ENCODE assay signal across 24 cellular contexts in genomic region chr2:118670868-118671267, GRCh38.
DNase-seq lines count a peak whose midpoint lies in the region; ATAC-seq and TF ChIP-seq lines count a peak whose summit lies in the region.
"Had no signal": no experiment of that assay in that cellular context is flagged by ENCODE, and none has a peak within 500 bp of the region (broad histone marks: within the 10 kb centered on the region; RNA-seq: fewer than 3 reads in every experiment).

No MANE protein-coding gene starts in this region.

- H3K27ac ChIP-seq in esophagus muscularis mucosa (replicated peaks in 1 of 4): no peak overlapping the region
- H3K27ac ChIP-seq: breast epithelium, gastrocnemius medialis, thyroid gland had no signal

- WGBS in esophagus muscularis mucosa: 27% methylated on average over 7 of the region's 7 CpGs

- H3K36me3 Mint-ChIP-seq in activated T-cell treated with anti-CD3 and anti-CD28 coated beads, Interleukin-2, amount 50 U/mL, for 72 hours (ENCODE audit: insufficient read depth in 2 of 2): no peaks in the 10 kb centered on the region
- H3K36me3 Mint-ChIP-seq: activated CD8-positive, alpha-beta memory T cell treated with anti-CD3 and anti-CD28 coated beads, Interleukin-2, amount 10 ng/mL, durations not matched to agents 7 days and 5 days; activated naive CD8-positive, alpha-beta T cell; naive thymus-derived CD8-positive, alpha-beta T cell; T-cell had no signal

- no peak overlapping the region for H3K27ac Mint-ChIP-seq in activated T-cell treated with anti-CD3 and anti-CD28 coated beads, Interleukin-2, amount 50 U/mL, for 72 hours
- H3K27ac Mint-ChIP-seq: activated CD4-positive, alpha-beta T cell treated with anti-CD3 and anti-CD28 coated beads for 36 hours; activated CD8-positive, alpha-beta memory T cell treated with anti-CD3 and anti-CD28 coated beads, Interleukin-2, amount 10 ng/mL, durations not matched to agents 7 days and 5 days; activated naive CD8-positive, alpha-beta T cell; naive thymus-derived CD8-positive, alpha-beta T cell; T-cell had no signal

- peaks cover 0 to 29% (median 16%) of the 10 kb centered on the region in 4 donors for H3K4me1 ChIP-seq in esophagus muscularis mucosa
- H3K4me1 ChIP-seq: breast epithelium had no signal

- H3K27me3 ChIP-seq in BJ (ENCODE audit: control insufficient read depth, insufficient read depth, low read length) (no peaks in the 10 kb centered on the region), esophagus muscularis mucosa (no peaks in the 10 kb centered on the region)
- H3K27me3 ChIP-seq: breast epithelium, gastrocnemius medialis, thyroid gland had no signal

- no peak overlapping the region for H3K4me3 Mint-ChIP-seq in activated T-cell treated with anti-CD3 and anti-CD28 coated beads, Interleukin-2, amount 50 U/mL, for 72 hours
- H3K4me3 Mint-ChIP-seq: activated CD4-positive, alpha-beta T cell treated with anti-CD3 and anti-CD28 coated beads for 36 hours; activated CD8-positive, alpha-beta memory T cell treated with anti-CD3 and anti-CD28 coated beads, Interleukin-2, amount 10 ng/mL, durations not matched to agents 7 days and 5 days; activated naive CD8-positive, alpha-beta T cell; naive thymus-derived CD8-positive, alpha-beta T cell; T-cell had no signal

- CTCF ChIA-PET in BJ (lab: Yijun Ruan, JAX): no interaction called here

- H3K4me1 Mint-ChIP-seq in activated T-cell treated with anti-CD3 and anti-CD28 coated beads, Interleukin-2, amount 50 U/mL, for 72 hours (ENCODE audit: low read depth): no peaks in the 10 kb centered on the region
- H3K4me1 Mint-ChIP-seq: activated CD4-positive, alpha-beta T cell treated with anti-CD3 and anti-CD28 coated beads for 36 hours; activated CD8-positive, alpha-beta memory T cell treated with anti-CD3 and anti-CD28 coated beads, Interleukin-2, amount 10 ng/mL, durations not matched to agents 7 days and 5 days; naive thymus-derived CD8-positive, alpha-beta T cell; T-cell had no signal

- no peak for TF ChIP-seq POLR2A in esophagus muscularis mucosa (IDR thresholded peaks at IDR 0.05; ENCODE audit: low read depth)

- H3K9me3 ChIP-seq in esophagus muscularis mucosa: no peaks in the 10 kb centered on the region
- H3K9me3 ChIP-seq: breast epithelium, gastrocnemius medialis, thyroid gland had no signal

- no peaks in the 10 kb centered on the region for H3K27me3 Mint-ChIP-seq in activated T-cell treated with anti-CD3 and anti-CD28 coated beads, Interleukin-2, amount 50 U/mL, for 72 hours (ENCODE audit: low read depth)
- H3K27me3 Mint-ChIP-seq: activated CD8-positive, alpha-beta memory T cell treated with anti-CD3 and anti-CD28 coated beads, Interleukin-2, amount 10 ng/mL, durations not matched to agents 7 days and 5 days had no signal

- no peak for ATAC-seq in GM21447 (IDR thresholded peaks at IDR 0.05; ENCODE audit: unreplicated experiment)
- ATAC-seq in activated T-cell treated with anti-CD3 and anti-CD28 coated beads, Interleukin-2, amount 50 U/mL, for 72 hours (replicated peaks in 1 of 2): no peak
- ATAC-seq: activated CD4-positive, alpha-beta T cell treated with anti-CD3 and anti-CD28 coated beads for 36 hours; activated CD8-positive, alpha-beta memory T cell treated with anti-CD3 and anti-CD28 coated beads, Interleukin-2, amount 10 ng/mL, durations not matched to agents 7 days and 5 days; naive thymus-derived CD8-positive, alpha-beta T cell; T-cell had no signal

- TF ChIP-seq CTCF in BJ (IDR thresholded peaks at IDR 0.05; ENCODE audit: insufficient read depth, low read depth, low read length): no peak
- no peak for TF ChIP-seq CTCF in esophagus muscularis mucosa (IDR thresholded peaks at IDR 0.05)

- H3K4me3 ChIP-seq in BJ (ENCODE audit: low read depth, low read length): no peak overlapping the region
- H3K4me3 ChIP-seq in esophagus muscularis mucosa: no peak overlapping the region
- H3K4me3 ChIP-seq: breast epithelium, gastrocnemius medialis, skin epidermis, thyroid gland had no signal

- POLR2A ChIA-PET in BJ (lab: Charles Lee): no interaction called here

- no peaks in the 10 kb centered on the region for H3K9me3 Mint-ChIP-seq in activated T-cell treated with anti-CD3 and anti-CD28 coated beads, Interleukin-2, amount 50 U/mL, for 72 hours
- H3K9me3 Mint-ChIP-seq: naive thymus-derived CD8-positive, alpha-beta T cell had no signal

- DNase-seq in BJ (ENCODE audit: low read depth): peak; percentile 47
- DNase-seq in MV-4-11 (lab: John Stamatoyannopoulos, UW): peak; percentile 1
- peak; percentile 57 for DNase-seq in esophagus muscularis mucosa (ENCODE audit: extremely low spot score)
- peak; percentile 50 for DNase-seq in non-pigmented ciliary epithelial cell (ENCODE audit: low read depth)
- no peak for DNase-seq in NCI-H345 (lab: John Stamatoyannopoulos, UW)
- DNase-seq in SKM-1 treated with dmso at 0.1 percent for 144 hours (lab: John Stamatoyannopoulos, UW; ENCODE audit: unreplicated experiment): no peak
- DNase-seq in activated T-cell treated with anti-CD3 and anti-CD28 coated beads, Interleukin-2, amount 50 U/mL, for 72 hours: no peak
- DNase-seq: activated CD4-positive, alpha-beta T cell treated with anti-CD3 and anti-CD28 coated beads for 36 hours; activated CD8-positive, alpha-beta memory T cell treated with anti-CD3 and anti-CD28 coated beads, Interleukin-2, amount 10 ng/mL, durations not matched to agents 7 days and 5 days; AML-193; COR-L47; DND-41; gastrocnemius medialis; naive thymus-derived CD8-positive, alpha-beta T cell; NCI-H1417; NCI-H2107; NCI-H524 treated with DMSO at 0.1 percent for 48 hours; stimulated activated naive CD4-positive, alpha-beta T cell treated with Interleukin-2 at 50 U/mL for 16 hours; T-cell; thyroid gland had no signal

- H3K36me3 ChIP-seq in BJ (ENCODE audit: control insufficient read depth, insufficient read depth, low read length): no peaks in the 10 kb centered on the region
- no peaks in the 10 kb centered on the region for H3K36me3 ChIP-seq in esophagus muscularis mucosa
- H3K36me3 ChIP-seq: breast epithelium, gastrocnemius medialis, thyroid gland had no signal

- TF ChIP-seq EP300 in esophagus muscularis mucosa (IDR thresholded peaks at IDR 0.05): no peak

- intact Hi-C loops in esophagus muscularis mucosa (cut with DNase I): no loop called here

Comparison
In these comparisons a context has a peak if more than half of its experiments do, and no peak if none do; other contexts are left out.
1. DNase-seq: peak in BJ (single experiment), MV-4-11 (single experiment), esophagus muscularis mucosa (single experiment) and non-pigmented ciliary epithelial cell (single experiment); none in NCI-H345 (single experiment), SKM-1 treated with dmso at 0.1 percent for 144 hours (single experiment) and activated T-cell treated with anti-CD3 and anti-CD28 coated beads, Interleukin-2, amount 50 U/mL, for 72 hours (0 of 2).